10 cellular contexts compared by ENCODE assay signal in the genomic region with DNA sequence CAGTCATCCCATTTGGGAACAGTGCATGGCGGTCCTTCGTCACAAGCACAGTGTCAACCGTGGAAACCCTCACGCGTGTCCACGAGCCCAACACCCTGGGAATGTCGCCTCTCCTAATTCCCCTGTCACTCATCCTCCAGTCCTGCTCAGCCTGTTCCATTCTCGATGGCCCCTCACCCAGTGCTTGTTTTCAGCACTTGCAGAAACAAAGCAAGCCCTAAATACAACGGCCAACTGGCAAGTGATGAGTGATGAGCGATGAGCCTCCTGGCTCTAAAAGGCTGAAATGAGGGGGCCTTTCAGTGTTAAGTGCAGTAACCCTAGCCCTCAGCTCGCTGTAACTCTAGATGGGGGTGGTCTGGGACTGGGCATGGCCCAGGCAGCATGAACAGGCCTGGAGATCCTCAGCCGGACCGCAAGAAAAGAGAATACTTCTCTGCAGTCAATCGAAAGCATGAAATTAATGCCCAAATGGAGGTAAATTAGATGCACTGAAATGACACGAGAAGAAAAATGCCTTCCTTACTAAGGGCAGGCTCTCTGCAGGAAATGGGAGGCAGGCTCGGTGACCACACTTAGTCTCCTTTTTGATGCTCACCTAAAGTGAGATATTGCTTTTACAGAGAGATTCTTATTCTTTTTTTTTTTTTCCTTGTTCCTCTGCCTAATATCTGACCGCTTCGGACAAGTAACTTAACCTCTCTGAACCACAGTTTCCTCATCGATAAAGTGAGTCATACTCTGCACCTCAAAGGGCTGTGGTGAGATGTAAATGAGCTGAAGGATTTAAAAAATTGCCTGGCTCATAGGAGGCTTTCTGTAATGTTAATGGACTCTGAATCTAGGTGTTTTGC. TPM values are rescaled to one million over a fixed set of nuclear protein-coding genes. Genes with fewer than 3 reads are reported as not detected.
DNase-seq lines count a peak whose midpoint lies in the region; ATAC-seq and TF ChIP-seq lines count a peak whose summit lies in the region.
"Had no signal": no experiment of that assay in that cellular context is flagged by ENCODE, and none has a peak within 500 bp of the region (broad histone marks: within the 10 kb centered on the region; RNA-seq: fewer than 3 reads in every experiment).

No MANE protein-coding gene starts in this region.

- TF ChIP-seq POLR2A in uterus (IDR thresholded peaks at IDR 0.05), result no peak

- no peak overlapping the region for H4K8ac ChIP-seq in neuronal stem cell (ENCODE audit: low read depth, low read length)

- no peak overlapping the region for H3K9ac ChIP-seq in neuronal stem cell (ENCODE audit: low read depth, low read length, poor library complexity)

- H2BK120ac ChIP-seq in neuronal stem cell (ENCODE audit: low read depth, low read length), result no peak overlapping the region

- no peaks in the 10 kb centered on the region for H3K36me3 Mint-ChIP-seq in activated CD8-positive, alpha-beta memory T cell treated with anti-CD3 and anti-CD28 coated beads, Interleukin-2, amount 10 ng/mL, durations not matched to agents 7 days and 5 days
- H3K36me3 Mint-ChIP-seq in HFFc6 (ENCODE audit: low read depth), result no peaks in the 10 kb centered on the region

- H3K4me2 ChIP-seq in neuronal stem cell (ENCODE audit: insufficient read depth, low read length, poor library complexity, severe bottlenecking), result no peak overlapping the region

- H3K79me1 ChIP-seq in neuronal stem cell (ENCODE audit: low read depth, low read length), result no peaks in the 10 kb centered on the region

- CTCF ChIA-PET in activated CD8-positive, alpha-beta memory T cell treated with anti-CD3 and anti-CD28 coated beads, Interleukin-2, amount 10 ng/mL, durations not matched to agents 7 days and 5 days (lab: Charles Lee), result interaction anchor here (1.0 to 6.2 kb wide), 2 partner anchors 57 to 120 kb away, joined by 3 to 37 read pairs; no protein-coding TSS in a partner anchor

- H3K27ac Mint-ChIP-seq in activated CD8-positive, alpha-beta memory T cell treated with anti-CD3 and anti-CD28 coated beads, Interleukin-2, amount 10 ng/mL, durations not matched to agents 7 days and 5 days, result peak overlapping the region; percentile 30
- no peak overlapping the region for H3K27ac Mint-ChIP-seq in HFFc6

- intact Hi-C loops in uterus (cut with DNase I; ENCODE audit: low total_unique reads), result no loop called here

- no CpG with 5 or more reads among the region's 19 CpGs for WGBS in neuronal stem cell (ENCODE audit: extremely low coverage in 2 of 2, insufficient read length in 2 of 2, insufficient replicate concordance in 1 of 2), 2 donors

- no peak overlapping the region for H3K4me3 ChIP-seq in neuronal stem cell (ENCODE audit: low read length in 2 of 2)
- H3K4me3 ChIP-seq in uterus, result no peak overlapping the region
- no peak overlapping the region for H3K4me3 ChIP-seq in right atrium auricular region

- no peak overlapping the region for H2BK15ac ChIP-seq in neuronal stem cell (ENCODE audit: low read length)

- DNase-seq in activated CD8-positive, alpha-beta memory T cell treated with anti-CD3 and anti-CD28 coated beads, Interleukin-2, amount 10 ng/mL, durations not matched to agents 7 days and 5 days, result peak; percentile 67
- DNase-seq in activated CD8-positive, alpha-beta memory T cell treated with anti-CD3 and anti-CD28 coated beads for 24 hours, result no peak
- DNase-seq in HFFc6 (peak; percentile 8), neuronal stem cell (ENCODE audit: low spot score) (no peak), foreskin melanocyte (no peak), uterus (no peak), right atrium auricular region (ENCODE audit: low spot score) (no peak)
- DNase-seq: NCI-H1930; stimulated activated CD4-positive, alpha-beta T cell treated with anti-CD3 and anti-CD28 coated beads, Interleukin-4, amount 100 ng/mL, for 1 hour had no signal

- no peaks in the 10 kb centered on the region for H3K9me3 ChIP-seq in neuronal stem cell (replicated peaks in 1 of 2; ENCODE audit: control insufficient read depth in 2 of 2, insufficient read depth in 1 of 2, low read depth in 1 of 2, low read length in 2 of 2)
- no peaks in the 10 kb centered on the region for H3K9me3 ChIP-seq in uterus
- no peaks in the 10 kb centered on the region for H3K9me3 ChIP-seq in right atrium auricular region

- H3K4ac ChIP-seq in neuronal stem cell (ENCODE audit: low read length), result no peak overlapping the region

- H3K27me3 ChIP-seq in neuronal stem cell (ENCODE audit: control insufficient read depth in 3 of 3, insufficient read depth in 3 of 3, low read depth in 1 of 3, low read length in 3 of 3) (peaks cover 0 to 62% (median 0%) of the 10 kb centered on the region in 3 experiments), uterus (no peaks in the 10 kb centered on the region), right atrium auricular region (no peaks in the 10 kb centered on the region)

- H3K36me3 ChIP-seq in neuronal stem cell (replicated peaks in 1 of 2; ENCODE audit: control insufficient read depth in 2 of 2, insufficient read depth in 2 of 2, low read length in 2 of 2) (no peaks in the 10 kb centered on the region), uterus (no peaks in the 10 kb centered on the region), right atrium auricular region (no peaks in the 10 kb centered on the region)

- H3K27ac ChIP-seq in neuronal stem cell (replicated peaks; ENCODE audit: low read length) (no peak overlapping the region), uterus (no peak overlapping the region), right atrium auricular region (no peak overlapping the region)

- H4K91ac ChIP-seq in neuronal stem cell (ENCODE audit: low read depth, low read length, poor library complexity), result no peak overlapping the region

- no peak overlapping the region for H3K18ac ChIP-seq in neuronal stem cell (ENCODE audit: low read length)

- no peak for TF ChIP-seq CTCF in HFFc6 (IDR thresholded peaks at IDR 0.05)
- no peak for TF ChIP-seq CTCF in uterus (IDR thresholded peaks at IDR 0.05)
- TF ChIP-seq CTCF in right atrium auricular region (IDR thresholded peaks at IDR 0.05), result no peak

- H2AFZ ChIP-seq in neuronal stem cell (ENCODE audit: low read length), result peak overlapping the region; percentile 21

- ATAC-seq in activated CD8-positive, alpha-beta memory T cell treated with anti-CD3 and anti-CD28 coated beads, Interleukin-2, amount 10 ng/mL, durations not matched to agents 7 days and 5 days, result peak; percentile 84
- ATAC-seq in HG03469 (IDR thresholded peaks at IDR 0.05; ENCODE audit: unreplicated experiment), result peak; percentile 85

- no peak overlapping the region for H3K14ac ChIP-seq in neuronal stem cell (ENCODE audit: low read length)

- H2BK12ac ChIP-seq in neuronal stem cell (ENCODE audit: low read length), result no peak overlapping the region

- peaks cover 32% of the 10 kb centered on the region for H3K4me1 Mint-ChIP-seq in activated CD8-positive, alpha-beta memory T cell treated with anti-CD3 and anti-CD28 coated beads, Interleukin-2, amount 10 ng/mL, durations not matched to agents 7 days and 5 days
- peaks cover 24% of the 10 kb centered on the region for H3K4me1 Mint-ChIP-seq in HFFc6 (ENCODE audit: low read depth)

- H3K9me3 Mint-ChIP-seq in activated CD8-positive, alpha-beta memory T cell treated with anti-CD3 and anti-CD28 coated beads, Interleukin-2, amount 10 ng/mL, durations not matched to agents 7 days and 5 days (ENCODE audit: low read depth), result no peaks in the 10 kb centered on the region
- H3K9me3 Mint-ChIP-seq in HFFc6, result no peaks in the 10 kb centered on the region

- peaks cover 0 to 2% of the 10 kb centered on the region in 2 donors for H3K4me1 ChIP-seq in neuronal stem cell (ENCODE audit: control insufficient read depth in 2 of 2, insufficient read depth in 1 of 2, low read depth in 1 of 2, low read length in 2 of 2)
- H3K4me1 ChIP-seq in uterus, result no peaks in the 10 kb centered on the region
- H3K4me1 ChIP-seq in right atrium auricular region, result no peaks in the 10 kb centered on the region

- no peak overlapping the region for H3K23ac ChIP-seq in neuronal stem cell (ENCODE audit: low read depth, low read length, poor library complexity)

- peaks cover 66% of the 10 kb centered on the region for H3K27me3 Mint-ChIP-seq in activated CD8-positive, alpha-beta memory T cell treated with anti-CD3 and anti-CD28 coated beads, Interleukin-2, amount 10 ng/mL, durations not matched to agents 7 days and 5 days
- H3K27me3 Mint-ChIP-seq in HFFc6 (ENCODE audit: insufficient read depth), result peaks cover 43% of the 10 kb centered on the region

- H2BK5ac ChIP-seq in neuronal stem cell (ENCODE audit: low read length), result no peak overlapping the region

- H2AK5ac ChIP-seq in neuronal stem cell (ENCODE audit: low read depth, low read length), result no peak overlapping the region

- H3K4me3 Mint-ChIP-seq in activated CD8-positive, alpha-beta memory T cell treated with anti-CD3 and anti-CD28 coated beads, Interleukin-2, amount 10 ng/mL, durations not matched to agents 7 days and 5 days, result no peak overlapping the region
- H3K4me3 Mint-ChIP-seq in HFFc6, result no peak overlapping the region

RNA-seq across cellular contexts. Expression of a gene that starts 22.9 kb away (rescaled TPM):
- not detected for total RNA-seq in activated CD8-positive, alpha-beta memory T cell treated with anti-CD3 and anti-CD28 coated beads, Interleukin-2, amount 10 ng/mL, durations not matched to agents 7 days and 5 days
- total RNA-seq in HFFc6 (2021; fragmentation: NEBNext Ultra II Directional; extraction: Animal tissue kit (Norgen Biotek cat#: 25700)), result not detected
- 0.01 TPM for polyA plus RNA-seq in neuronal stem cell (2013, experiment 1 of 2)
- not detected for polyA plus RNA-seq in neuronal stem cell (2013, experiment 2 of 2)
- total RNA-seq in uterus (not detected), right atrium auricular region (not detected)

Comparison
In these comparisons a context has a peak if more than half of its experiments do, and no peak if none do; other contexts are left out.
1. DNase-seq: peak in activated CD8-positive, alpha-beta memory T cell treated with anti-CD3 and anti-CD28 coated beads, Interleukin-2, amount 10 ng/mL, durations not matched to agents 7 days and 5 days (single experiment) and HFFc6 (single experiment); none in activated CD8-positive, alpha-beta memory T cell treated with anti-CD3 and anti-CD28 coated beads for 24 hours (single experiment), neuronal stem cell (single experiment), foreskin melanocyte (single experiment), uterus (0 of 2) and right atrium auricular region (single experiment).